In the genomic region with DNA sequence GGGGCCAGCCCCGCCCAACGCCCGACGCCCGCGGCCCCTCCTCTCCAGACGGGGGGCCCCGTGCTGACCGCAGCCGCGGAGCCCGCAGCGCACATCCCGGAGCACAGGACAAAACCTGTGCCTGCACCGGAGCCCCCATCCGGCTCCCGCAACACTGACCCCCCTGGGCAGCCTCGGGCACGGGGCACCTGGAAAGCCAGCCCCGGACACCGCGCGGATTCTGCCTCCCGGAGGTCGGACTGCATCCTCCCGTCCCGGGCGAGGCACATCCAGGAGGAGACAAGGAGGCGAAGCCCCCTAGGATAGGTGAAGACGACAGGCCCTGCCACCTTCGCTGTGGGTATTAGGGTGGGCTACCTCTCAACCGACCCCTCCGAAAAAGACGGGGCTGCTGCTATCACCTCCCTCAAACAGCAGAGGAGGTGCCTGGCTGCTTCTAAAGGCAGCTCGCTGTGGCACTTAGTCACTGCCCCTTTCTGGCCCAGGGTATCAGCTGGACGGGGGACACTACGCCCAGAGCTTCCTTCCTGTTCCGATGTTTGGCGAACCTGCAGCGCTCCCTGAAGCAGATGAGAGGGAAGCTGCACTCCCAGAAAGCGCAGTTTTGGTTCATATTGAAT, we compare ENCODE assay signal across 9 cellular contexts. TPM values are rescaled to one million over a fixed set of nuclear protein-coding genes. Genes with fewer than 3 reads are reported as not detected.
DNase-seq lines count a peak whose midpoint lies in the region; ATAC-seq, FAIRE-seq and TF ChIP-seq lines count a peak whose summit lies in the region.
"Had no signal": no experiment of that assay in that cellular context is flagged by ENCODE, and none has a peak within 500 bp of the region (broad histone marks: within the 10 kb centered on the region; RNA-seq: fewer than 3 reads in every experiment).

No MANE protein-coding gene starts in this region.

- no peaks in the 10 kb centered on the region for H3K9me3 Mint-ChIP-seq in stimulated activated naive B cell treated with anti-CD40 and anti-IgM and Interleukin-4, amounts not matched to agents 10 μg/mL and 1 μg/mL and 100 μg/mL, for 72 hours

- intact Hi-C loops in body of pancreas (cut with DNase I), result no loop called here

- peak overlapping the region; percentile 78 to 87 for H3K4me3 Mint-ChIP-seq in stimulated activated naive B cell treated with anti-CD40 and anti-IgM and Interleukin-4, amounts not matched to agents 10 μg/mL and 1 μg/mL and 100 μg/mL, for 72 hours

- TF ChIP-seq CTCF in body of pancreas (IDR thresholded peaks at IDR 0.05) (no peak), kidney epithelial cell (IDR thresholded peaks at IDR 0.05; ENCODE audit: insufficient read depth, low read length, poor library complexity, severe bottlenecking) (peak; percentile 6)

- H3K9ac ChIP-seq in NT2/D1 (ENCODE audit: insufficient read length, low read depth), result peak overlapping the region; percentile 76

- ATAC-seq in activated CD4-positive, CD25-positive, alpha-beta regulatory T cell treated with anti-CD3 and anti-CD28 coated beads, Interleukin-2, amount 50 U/mL, for 24 hours, result peak; percentile 7 to 10
- peak; percentile 25 for ATAC-seq in HG02973 (IDR thresholded peaks at IDR 0.05; ENCODE audit: unreplicated experiment)
- peak; percentile 36 for ATAC-seq in body of pancreas
- peak; percentile 7 to 8 for ATAC-seq in stimulated activated naive B cell treated with anti-CD40 and anti-IgM and Interleukin-4, amounts not matched to agents 10 μg/mL and 1 μg/mL and 100 μg/mL, for 72 hours (replicated peaks)

- H3K9me3 ChIP-seq in NT2/D1 (ENCODE audit: insufficient read depth, low read length), result no peaks in the 10 kb centered on the region
- H3K9me3 ChIP-seq in body of pancreas, result no peaks in the 10 kb centered on the region

- H3K27me3 ChIP-seq in NT2/D1 (ENCODE audit: insufficient read depth, insufficient read length) (no peaks in the 10 kb centered on the region), body of pancreas (no peaks in the 10 kb centered on the region), kidney epithelial cell (ENCODE audit: control insufficient read depth, insufficient read depth, low read length) (no peaks in the 10 kb centered on the region)

- H3K4me3 ChIP-seq in NT2/D1 (ENCODE audit: insufficient read length, low read depth) (peak overlapping the region; percentile 33), body of pancreas (peak overlapping the region; percentile 32 to 59), kidney epithelial cell (ENCODE audit: low read depth, low read length) (peak overlapping the region; percentile 42)

- TF ChIP-seq POLR2A in body of pancreas (IDR thresholded peaks at IDR 0.05), result no peak
- no peak for TF ChIP-seq POLR2A in GM12892 (IDR thresholded peaks at IDR 0.05; ENCODE audit: low read depth, low read length)

- peaks cover 21 to 34% of the 10 kb centered on the region in 2 donors for H3K4me1 Mint-ChIP-seq in stimulated activated naive B cell treated with anti-CD40 and anti-IgM and Interleukin-4, amounts not matched to agents 10 μg/mL and 1 μg/mL and 100 μg/mL, for 72 hours

- H3K36me3 Mint-ChIP-seq in stimulated activated naive B cell treated with anti-CD40 and anti-IgM and Interleukin-4, amounts not matched to agents 10 μg/mL and 1 μg/mL and 100 μg/mL, for 72 hours, result peaks cover 6 to 16% of the 10 kb centered on the region in 2 donors

- peak overlapping the region in 3 of 4 donors; percentile 40 to 85 (median 83) for H3K27ac ChIP-seq in body of pancreas

- H3K4me1 ChIP-seq in NT2/D1 (ENCODE audit: insufficient read depth, insufficient read length), result peaks cover 8% of the 10 kb centered on the region
- H3K4me1 ChIP-seq in body of pancreas, result peaks cover 19% of the 10 kb centered on the region

- no peaks in the 10 kb centered on the region for H3K27me3 Mint-ChIP-seq in stimulated activated naive B cell treated with anti-CD40 and anti-IgM and Interleukin-4, amounts not matched to agents 10 μg/mL and 1 μg/mL and 100 μg/mL, for 72 hours

- FAIRE-seq in GM12892 (lab: Jason Lieb, UNC), result no peak
- FAIRE-seq: islet of Langerhans had no signal

- 9 to 25% methylated on average over 14 to 40 of the region's 41 CpGs for WGBS in body of pancreas, 2 donors

- H3K36me3 ChIP-seq in NT2/D1 (ENCODE audit: insufficient read depth, insufficient read length, low read length) (peaks cover 37% of the 10 kb centered on the region), body of pancreas (replicated peaks in 1 of 2; ENCODE audit: insufficient read depth in 1 of 2, low read depth in 2 of 2) (no peaks in the 10 kb centered on the region), kidney epithelial cell (ENCODE audit: control insufficient read depth, insufficient read depth, low read length) (no peaks in the 10 kb centered on the region)

- H3K27ac Mint-ChIP-seq in stimulated activated naive B cell treated with anti-CD40 and anti-IgM and Interleukin-4, amounts not matched to agents 10 μg/mL and 1 μg/mL and 100 μg/mL, for 72 hours, result no peak overlapping the region

- DNase-seq in activated CD4-positive, CD25-positive, alpha-beta regulatory T cell (lab: John Stamatoyannopoulos, UW), result no peak
- DNase-seq in NT2/D1 (ENCODE audit: low read depth, low spot score) (no peak), body of pancreas (peak in 1 of 4 donors; percentile 46), kidney epithelial cell (ENCODE audit: low read depth) (no peak), GM12892 (ENCODE audit: insufficient read length) (no peak)
- no peak for DNase-seq in stimulated activated naive B cell treated with anti-CD40 and anti-IgM and Interleukin-4, amounts not matched to agents 10 μg/mL and 1 μg/mL and 100 μg/mL, for 72 hours

RNA-seq across cellular contexts. Expression of a gene that starts 10.6 kb away (rescaled TPM):
- total RNA-seq in body of pancreas (1 to 10 TPM; 1.3 to 4.2 TPM), kidney epithelial cell (18.7 and 20.2 TPM in 2 replicates)
- polyA plus RNA-seq in GM12892 (2012; ENCODE audit: missing spikeins), result 4.8 TPM
